Comparison of ENCODE assay signal across 8 cellular contexts in genomic region chr9:109012009-109012875, GRCh38. TPM values are rescaled to one million over a fixed set of nuclear protein-coding genes. Genes with fewer than 3 reads are reported as not detected.
DNase-seq lines count a peak whose midpoint lies in the region; ATAC-seq, FAIRE-seq and TF ChIP-seq lines count a peak whose summit lies in the region.

No MANE protein-coding gene starts in this region.

- WGBS in pancreas, 2 donors, result 1 to 2% methylated on average over 29 of the region's 29 CpGs
- WGBS in urinary bladder, result 2% methylated on average over 29 of the region's 29 CpGs

- ATAC-seq in GM19455 (IDR thresholded peaks at IDR 0.05; ENCODE audit: unreplicated experiment) (peak; percentile 32), pancreas (peak; percentile 25 to 65 (median 42))

- H3K4me3 ChIP-seq in adipocyte (ENCODE audit: low read length) (peak overlapping the region; percentile 91), cardiac muscle cell (peak overlapping the region; percentile 78), pancreas (peak overlapping the region; percentile 82 to 94 (median 85)), urinary bladder (ENCODE audit: low read depth, low read length) (peak overlapping the region; percentile 89)

- peaks cover 39% of the 10 kb centered on the region for H3K4me1 ChIP-seq in adipocyte (ENCODE audit: control insufficient read depth, insufficient read depth, low read length)
- H3K4me1 ChIP-seq in cardiac muscle cell (ENCODE audit: low read depth), result peaks cover 38% of the 10 kb centered on the region
- peaks cover 7 to 12% (median 11%) of the 10 kb centered on the region in 3 donors for H3K4me1 ChIP-seq in pancreas
- H3K4me1 ChIP-seq in urinary bladder (ENCODE audit: insufficient read depth), result no peaks in the 10 kb centered on the region

- intact Hi-C loops in CD14-positive monocyte (cut with micrococcal nuclease), result loop anchor here in 1 of 2 donors (5.0 to 10.0 kb wide), 2 partner anchors 80 to 103 kb away; partner anchors contain the start of genes ABITRAM, ELP1 and TMEM245
- intact Hi-C loops in pancreas (cut with DNase I), result no loop called here

- peaks cover under 1% of the 10 kb centered on the region for H3K36me3 ChIP-seq in adipocyte (ENCODE audit: control insufficient read depth, insufficient read depth, low read length, severe bottlenecking)
- H3K36me3 ChIP-seq in cardiac muscle cell, result no peaks in the 10 kb centered on the region
- no peaks in the 10 kb centered on the region for H3K36me3 ChIP-seq in pancreas
- peaks cover 2% of the 10 kb centered on the region for H3K36me3 ChIP-seq in urinary bladder (ENCODE audit: insufficient read depth)

- H3K27ac ChIP-seq in cardiac muscle cell (peak overlapping the region; percentile 87), pancreas (peak overlapping the region; percentile 89 to 94 (median 92)), urinary bladder (ENCODE audit: low read depth) (peak overlapping the region; percentile 3)

- H3K27ac Mint-ChIP-seq in CD14-positive monocyte, result peak overlapping the region; percentile 66 to 86 (median 80)

- DNase-seq in CD14-positive monocyte (ENCODE audit: low spot score) (peak; percentile 74), HPDE6-E6E7 (ENCODE audit: extremely low spot score) (peak; percentile 86), SHP77 treated with DMSO at 0.1 percent for 48 hours (lab: John Stamatoyannopoulos, UW) (peak; percentile 6), adipocyte (ENCODE audit: low read depth) (peak; percentile 96), cardiac muscle cell (ENCODE audit: low read depth in 1 of 2, low spot score in 1 of 2) (peak; percentile 45 to 92), pancreas (peak in 5 of 6 donors; percentile 27 to 73 (median 61))

- TF ChIP-seq CTCF in CD14-positive monocyte (IDR thresholded peaks at IDR 0.05), result no peak
- no peak for TF ChIP-seq CTCF in cardiac muscle cell (IDR thresholded peaks at IDR 0.05; ENCODE audit: low read depth, low read length)
- no peak for TF ChIP-seq CTCF in pancreas (IDR thresholded peaks at IDR 0.05)

- H3K9me3 ChIP-seq in adipocyte (ENCODE audit: control insufficient read depth, low read length) (no peaks in the 10 kb centered on the region), cardiac muscle cell (ENCODE audit: low read depth) (no peaks in the 10 kb centered on the region), pancreas (no peaks in the 10 kb centered on the region)

- peak overlapping the region; percentile 99 for H3K4me3 Mint-ChIP-seq in CD14-positive monocyte

- H3K9me3 Mint-ChIP-seq in CD14-positive monocyte, result peaks cover 0 to 2% (median 0%) of the 10 kb centered on the region in 7 donors

- H3K9ac ChIP-seq in adipocyte (ENCODE audit: low read length), result peak overlapping the region; percentile 91

- H3K27me3 Mint-ChIP-seq in CD14-positive monocyte (ENCODE audit: low read depth in 3 of 3), result peaks cover 6 to 9% (median 8%) of the 10 kb centered on the region in 3 donors

- peaks cover 31% of the 10 kb centered on the region for H3K4me1 Mint-ChIP-seq in CD14-positive monocyte

- FAIRE-seq in pancreas (lab: Jason Lieb, UNC), result no peak

- peaks cover 0 to 3% of the 10 kb centered on the region in 2 donors for H3K36me3 Mint-ChIP-seq in CD14-positive monocyte

- H3K27me3 ChIP-seq in adipocyte (replicated peaks; ENCODE audit: control insufficient read depth, insufficient read depth, low read length), result no peaks in the 10 kb centered on the region
- H3K27me3 ChIP-seq in cardiac muscle cell, result no peaks in the 10 kb centered on the region
- H3K27me3 ChIP-seq in pancreas, result no peaks in the 10 kb centered on the region

RNA-seq across cellular contexts. Expression of gene CTNNAL1, which starts 1.1 kb away (rescaled TPM):
- polyA plus RNA-seq in CD14-positive monocyte (under 1 TPM; 0.10 to 0.39 TPM), cardiac muscle cell (102 and 115 TPM in 2 replicates), pancreas (10 to 100 TPM; 15.9 to 29.7 TPM), urinary bladder (28.3 TPM)
- total RNA-seq in cardiac muscle cell (55.7 and 64.7 TPM in 2 replicates), pancreas (10 to 100 TPM in 4 of 6 donors, 1 to 10 TPM in 2; 8.8 to 19.1 (median 15.3) TPM), urinary bladder (61.3 TPM)

Comparison
In these comparisons a context has a peak if more than half of its experiments do, and no peak if none do; other contexts are left out.
1. Peak in every context shown above with its lines: DNase-seq, ATAC-seq, H3K4me3 ChIP-seq and H3K27ac ChIP-seq.
2. DNase-seq: peak in every context shown above with its lines; median percentile 96 in adipocyte; 86 in HPDE6-E6E7; 74 in CD14-positive monocyte; 68 in cardiac muscle cell; 61 in pancreas; 6 in SHP77 treated with DMSO at 0.1 percent for 48 hours.
3. H3K27ac ChIP-seq: peak in every context shown above with its lines; median percentile 92 in pancreas; 87 in cardiac muscle cell; 3 in urinary bladder.
4. RNA of gene CTNNAL1, which starts 1.1 kb away (polyA plus RNA-seq): 102 to 115 TPM in cardiac muscle cell, 15.9 to 29.7 TPM in pancreas and 28.3 TPM in urinary bladder (single experiment); 0.10 to 0.39 TPM in CD14-positive monocyte; every median in the first group is over 10 times any median in the second.